9 cellular contexts compared by ENCODE assay signal in the genomic region with DNA sequence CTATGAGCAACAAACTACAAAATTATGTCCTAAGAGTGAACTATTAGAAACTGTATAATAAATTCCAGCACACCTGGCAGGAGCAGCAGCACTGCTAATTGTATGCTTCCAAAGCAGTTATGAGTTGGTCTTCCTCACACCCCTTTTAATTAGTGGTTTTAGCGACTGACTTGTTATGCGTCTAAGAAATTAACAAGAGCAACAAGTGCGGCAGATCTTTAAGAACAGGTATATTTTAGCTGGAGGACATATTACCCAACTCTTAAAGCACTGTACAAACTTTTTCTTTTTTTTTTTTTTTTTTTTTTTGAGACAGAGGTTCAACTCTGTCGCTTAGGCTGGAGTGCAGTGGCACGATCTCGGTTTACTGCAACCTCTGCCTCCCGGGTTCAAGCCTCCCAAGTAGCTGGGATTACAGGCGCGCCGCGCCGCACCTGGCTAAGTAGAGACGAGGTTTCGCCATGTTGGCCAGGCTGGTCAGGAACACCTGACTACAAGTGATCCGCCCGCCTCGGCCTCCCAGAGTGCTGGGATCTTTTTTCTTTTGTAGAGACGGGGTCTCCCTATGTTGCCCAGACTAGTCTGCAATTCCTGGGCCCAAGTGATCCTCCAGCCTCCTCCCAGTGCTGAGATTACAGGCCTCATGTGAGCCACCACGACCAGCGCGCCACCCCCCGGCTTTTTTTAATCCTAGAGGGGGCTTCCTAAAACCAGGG.
A peak's percentile ranks its signal among the peaks of the same experiment; 100 is the strongest.
DNase-seq lines count a peak whose midpoint lies in the region; ATAC-seq and TF ChIP-seq lines count a peak whose summit lies in the region.
"Had no signal": no experiment of that assay in that cellular context is flagged by ENCODE, and none has a peak within 500 bp of the region (broad histone marks: within the 10 kb centered on the region; RNA-seq: fewer than 3 reads in every experiment).

No MANE protein-coding gene starts in this region.

- H3K4me3 Mint-ChIP-seq in activated T-cell treated with anti-CD3 and anti-CD28 coated beads, Interleukin-2, amount 50 U/mL, for 24 hours: peak overlapping the region; percentile 96

- H3K27me3 Mint-ChIP-seq in activated T-cell treated with anti-CD3 and anti-CD28 coated beads, Interleukin-2, amount 50 U/mL, for 24 hours: no peaks in the 10 kb centered on the region

- no peaks in the 10 kb centered on the region for H3K9me3 Mint-ChIP-seq in activated T-cell treated with anti-CD3 and anti-CD28 coated beads, Interleukin-2, amount 50 U/mL, for 24 hours

- H3K36me3 ChIP-seq in iPS-18a (ENCODE audit: control insufficient read depth, low read depth, low read length): peaks cover 15% of the 10 kb centered on the region

- H3K4me1 ChIP-seq in iPS-18a (ENCODE audit: control insufficient read depth, low read depth, low read length): no peaks in the 10 kb centered on the region

- POLR2A ChIA-PET in RWPE1 (lab: Yijun Ruan, JAX; ENCODE audit: low non-redundant PET): no interaction called here

- H3K27me3 ChIP-seq in iPS-18a (ENCODE audit: control insufficient read depth, insufficient read depth, low read length): peaks cover 11% of the 10 kb centered on the region

- no peak overlapping the region for H3K9ac ChIP-seq in iPS-18a (ENCODE audit: low read length)

- no peak for TF ChIP-seq CTCF in RWPE1 (conservative IDR thresholded peaks at IDR 0.05; ENCODE audit: low read depth)

- H3K9me3 ChIP-seq in iPS-18a (ENCODE audit: control insufficient read depth, low read depth, low read length): no peaks in the 10 kb centered on the region
- H3K9me3 ChIP-seq: psoas muscle had no signal

- CTCF ChIA-PET in RWPE1 (lab: Yijun Ruan, JAX): no interaction called here

- peaks cover 43% of the 10 kb centered on the region for H3K36me3 Mint-ChIP-seq in activated T-cell treated with anti-CD3 and anti-CD28 coated beads, Interleukin-2, amount 50 U/mL, for 24 hours (ENCODE audit: low read depth)

- peak overlapping the region; percentile 26; the same call in 1 of the 2 replicates for H3K27ac ChIP-seq in RWPE1
- no peak overlapping the region for H3K27ac ChIP-seq in iPS-18a (ENCODE audit: low read length)

- DNase-seq in activated T-cell treated with anti-CD3 and anti-CD28 coated beads, Interleukin-2, amount 50 U/mL, for 24 hours: no peak
- DNase-seq in activated T-cell treated with anti-CD3 and anti-CD28 coated beads for 4 hours: no peak
- no peak for DNase-seq in RWPE1 (ENCODE audit: low spot score)
- peak; percentile 29 for DNase-seq in stimulated activated CD8-positive, alpha-beta memory T cell treated with anti-CD3 and anti-CD28 coated beads, Interleukin-4, amount 100 ng/mL, for 48 hours
- DNase-seq in NCI-H748 treated with DMSO at 0.1 percent for 48 hours (lab: John Stamatoyannopoulos, UW): no peak
- no peak for DNase-seq in AG08395 (ENCODE audit: low spot score)

- H3K4me1 Mint-ChIP-seq in activated T-cell treated with anti-CD3 and anti-CD28 coated beads, Interleukin-2, amount 50 U/mL, for 24 hours (ENCODE audit: low read depth): peaks cover 73% of the 10 kb centered on the region

- H3K4me3 ChIP-seq in iPS-18a (ENCODE audit: low read length): peak overlapping the region; percentile 90

- peak overlapping the region; percentile 98 for H3K27ac Mint-ChIP-seq in activated T-cell treated with anti-CD3 and anti-CD28 coated beads, Interleukin-2, amount 50 U/mL, for 24 hours

- ATAC-seq in GM19023 (IDR thresholded peaks at IDR 0.05; ENCODE audit: unreplicated experiment): no peak
